In genomic region chr6:56851541-56852248, GRCh38 we compare ENCODE assay signal across 8 cellular contexts.
A peak's percentile ranks its signal among the peaks of the same experiment; 100 is the strongest.
DNase-seq lines count a peak whose midpoint lies in the region; ATAC-seq and TF ChIP-seq lines count a peak whose summit lies in the region.

No MANE protein-coding gene starts in this region.

- H3K27ac Mint-ChIP-seq in stimulated activated effector memory CD8-positive, alpha-beta T cell treated with anti-CD3 and anti-CD28 coated beads, Interleukin-12 subunit alpha, Interleukin-12 subunit beta, amount 100 ng/mL, for 72 hours, result peak overlapping the region; percentile 60

- no peaks in the 10 kb centered on the region for H3K9me3 ChIP-seq in SJCRH30 (replicated peaks)

- DNase-seq in stimulated activated CD4-positive, alpha-beta T cell treated with anti-CD3 and anti-CD28 coated beads, Interleukin-1b, Interleukin-23, amount 100 ng/mL, for 48 hours, result peak; percentile 34
- DNase-seq in stimulated activated CD4-positive, alpha-beta T cell treated with anti-CD3 and anti-CD28 coated beads, Interleukin-4, amount 100 ng/mL, for 1 hour, result no peak
- DNase-seq in SJCRH30 (peak; percentile 29 to 70), choroid plexus epithelial cell (ENCODE audit: low read depth) (peak; percentile 93), kidney glomerular epithelial cell (lab: John Stamatoyannopoulos, UW) (peak; percentile 67)
- peak in 1 of 2 donors; percentile 52 for DNase-seq in stimulated activated effector memory CD8-positive, alpha-beta T cell treated with anti-CD3 and anti-CD28 coated beads, Interleukin-12 subunit alpha, Interleukin-12 subunit beta, amount 100 ng/mL, for 72 hours (ENCODE audit: low spot score in 2 of 2)

- no peak for TF ChIP-seq EP300 in Ishikawa (IDR thresholded peaks at IDR 0.05; ENCODE audit: borderline replicate concordance)

- H3K9me3 Mint-ChIP-seq in stimulated activated effector memory CD8-positive, alpha-beta T cell treated with anti-CD3 and anti-CD28 coated beads, Interleukin-12 subunit alpha, Interleukin-12 subunit beta, amount 100 ng/mL, for 72 hours, result no peaks in the 10 kb centered on the region

- H3K4me1 ChIP-seq in SJCRH30, result peaks cover 4% of the 10 kb centered on the region; the same call in 1 of the 2 replicates

- no peak overlapping the region for H3K27ac ChIP-seq in SJCRH30

- H3K27me3 ChIP-seq in SJCRH30, result no peaks in the 10 kb centered on the region

- H3K36me3 Mint-ChIP-seq in stimulated activated effector memory CD8-positive, alpha-beta T cell treated with anti-CD3 and anti-CD28 coated beads, Interleukin-12 subunit alpha, Interleukin-12 subunit beta, amount 100 ng/mL, for 72 hours, result no peaks in the 10 kb centered on the region

- H3K36me3 ChIP-seq in SJCRH30, result no peaks in the 10 kb centered on the region

- TF ChIP-seq RAD21 in Ishikawa (IDR thresholded peaks at IDR 0.05; ENCODE audit: low read depth), result peak; percentile 84

- H3K4me3 Mint-ChIP-seq in stimulated activated effector memory CD8-positive, alpha-beta T cell treated with anti-CD3 and anti-CD28 coated beads, Interleukin-12 subunit alpha, Interleukin-12 subunit beta, amount 100 ng/mL, for 72 hours, result peak overlapping the region; percentile 64

- peak; percentile 67 for TF ChIP-seq CTCF in choroid plexus epithelial cell (conservative IDR thresholded peaks at IDR 0.05; ENCODE audit: low read depth, low read length)

- no peak overlapping the region; the same call in 1 of the 2 replicates for H3K4me3 ChIP-seq in SJCRH30
- peak overlapping the region; percentile 71 for H3K4me3 ChIP-seq in choroid plexus epithelial cell (ENCODE audit: low read depth, low read length)

- peaks cover 18% of the 10 kb centered on the region for H3K4me1 Mint-ChIP-seq in stimulated activated effector memory CD8-positive, alpha-beta T cell treated with anti-CD3 and anti-CD28 coated beads, Interleukin-12 subunit alpha, Interleukin-12 subunit beta, amount 100 ng/mL, for 72 hours

- peak; percentile 92 for ATAC-seq in GM21737 (IDR thresholded peaks at IDR 0.05; ENCODE audit: unreplicated experiment)
- peak; percentile 93 for ATAC-seq in stimulated activated effector memory CD8-positive, alpha-beta T cell treated with anti-CD3 and anti-CD28 coated beads, Interleukin-12 subunit alpha, Interleukin-12 subunit beta, amount 100 ng/mL, for 72 hours

TF ChIP-seq in Ishikawa, 13 proteins besides CTCF, POLR2A, EP300 and RAD21:
- TF ChIP-seq NFIC (IDR thresholded peaks at IDR 0.05), result no peak
- TF ChIP-seq ZBTB7A (IDR thresholded peaks at IDR 0.05; ENCODE audit: low read depth), result no peak
- TF ChIP-seq TCF12 (IDR thresholded peaks at IDR 0.05; ENCODE audit: low read depth), result no peak
- no peak for TF ChIP-seq TAF1 (IDR thresholded peaks at IDR 0.05; ENCODE audit: low read depth)
- no peak for TF ChIP-seq CEBPB (IDR thresholded peaks at IDR 0.05)
- TF ChIP-seq FOXM1 (IDR thresholded peaks at IDR 0.05; ENCODE audit: borderline replicate concordance, low read depth), result no peak
- TF ChIP-seq CREB1 (IDR thresholded peaks at IDR 0.05; ENCODE audit: low read depth), result no peak
- no peak for TF ChIP-seq MAX (IDR thresholded peaks at IDR 0.05)
- no peak for TF ChIP-seq EGR1 (IDR thresholded peaks at IDR 0.05)
- no peak for TF ChIP-seq REST (IDR thresholded peaks at IDR 0.05; ENCODE audit: low read depth)
- no peak for TF ChIP-seq YY1 (IDR thresholded peaks at IDR 0.05; ENCODE audit: low read depth)
- TF ChIP-seq USF1 (IDR thresholded peaks at IDR 0.05), result no peak
- TF ChIP-seq TEAD4 (IDR thresholded peaks at IDR 0.05), result no peak
TF ChIP-seq in Ishikawa: peak in this region for 0.
